In the genomic region with DNA sequence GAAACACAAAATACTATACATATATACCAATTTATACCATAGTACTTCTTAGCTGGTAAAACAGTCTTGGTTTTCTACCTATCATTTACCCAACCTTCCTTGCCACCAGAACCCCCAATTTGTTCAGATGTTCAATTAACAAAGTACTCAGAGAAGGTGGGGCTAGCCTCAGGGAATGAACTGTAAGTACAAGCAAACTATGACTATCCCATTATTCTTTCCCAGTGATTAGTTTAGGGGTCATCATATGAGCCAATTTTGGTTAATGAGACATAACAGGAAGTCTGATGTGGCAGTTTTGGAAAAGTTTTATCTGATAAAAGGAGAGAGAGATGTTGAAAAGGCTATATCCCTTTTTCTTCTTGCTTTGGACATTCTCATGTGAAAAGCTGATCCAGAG, we compare ENCODE assay signal across 18 cellular contexts.
DNase-seq lines count a peak whose midpoint lies in the region; ATAC-seq and TF ChIP-seq lines count a peak whose summit lies in the region.
"Had no signal": no experiment of that assay in that cellular context is flagged by ENCODE, and none has a peak within 500 bp of the region (broad histone marks: within the 10 kb centered on the region; RNA-seq: fewer than 3 reads in every experiment).

No MANE protein-coding gene starts in this region.

- H3K4me3 ChIP-seq in BJ (ENCODE audit: low read depth, low read length), result no peak overlapping the region
- H3K4me3 ChIP-seq: GM23338, Peyer's patch, SJSA1 had no signal

- CTCF ChIA-PET in BJ (lab: Yijun Ruan, JAX), result no interaction called here
- CTCF ChIA-PET in RWPE1 (lab: Yijun Ruan, JAX), result no interaction called here

- H3K4me1 Mint-ChIP-seq in HFFc6 (ENCODE audit: low read depth), result peaks cover 41% of the 10 kb centered on the region
- H3K4me1 Mint-ChIP-seq: GM23338 had no signal

- DNase-seq in BJ (ENCODE audit: low read depth) (peak; percentile 16), HFFc6 (peak; percentile 50), RWPE1 (ENCODE audit: low spot score) (peak; percentile 15), foreskin keratinocyte (peak; percentile 42 to 65), 8988T (no peak)
- no peak for DNase-seq in stimulated activated CD4-positive, alpha-beta T cell treated with anti-CD3 and anti-CD28 coated beads, Interleukin-15, amount 100 ng/mL, for 24 hours
- DNase-seq: Caco-2, DMS53, GDM1, NCI-H187 treated with DMSO at 0.1 percent for 48 hours, NCI-H446 treated with DMSO at 0.1 percent for 48 hours, NCI-H774, Peyer's patch had no signal

- TF ChIP-seq CTCF in BJ (IDR thresholded peaks at IDR 0.05; ENCODE audit: insufficient read depth, low read depth, low read length) (no peak), HFFc6 (IDR thresholded peaks at IDR 0.05) (no peak), RWPE1 (conservative IDR thresholded peaks at IDR 0.05; ENCODE audit: low read depth) (no peak), foreskin keratinocyte (conservative IDR thresholded peaks at IDR 0.05) (no peak)

- no peaks in the 10 kb centered on the region for H3K36me3 Mint-ChIP-seq in HFFc6 (ENCODE audit: low read depth)

- H3K27ac ChIP-seq in RWPE1, result no peak overlapping the region
- H3K27ac ChIP-seq in foreskin keratinocyte, result peak overlapping the region; percentile 17
- H3K27ac ChIP-seq: Peyer's patch, SJSA1 had no signal

- H3K27me3 Mint-ChIP-seq in HFFc6 (ENCODE audit: insufficient read depth), result no peaks in the 10 kb centered on the region

- peaks cover 18% of the 10 kb centered on the region for H3K4me1 ChIP-seq in foreskin keratinocyte
- H3K4me1 ChIP-seq: Caco-2, Peyer's patch, SJSA1 had no signal

- H3K27ac Mint-ChIP-seq in HFFc6, result peak overlapping the region; percentile 66; the same call in 1 of the 2 replicates
- H3K27ac Mint-ChIP-seq: GM23338 had no signal

- POLR2A ChIA-PET in BJ (lab: Charles Lee) (no interaction called here), RWPE1 (lab: Yijun Ruan, JAX; ENCODE audit: low non-redundant PET) (no interaction called here)

- no peaks in the 10 kb centered on the region; the same call in 1 of the 2 replicates for H3K9me3 Mint-ChIP-seq in HFFc6
- H3K9me3 Mint-ChIP-seq: GM23338 had no signal

- ATAC-seq in foreskin keratinocyte (peak; percentile 88), HG03159 (IDR thresholded peaks at IDR 0.05; ENCODE audit: unreplicated experiment) (no peak), HG03175 (IDR thresholded peaks at IDR 0.05; ENCODE audit: unreplicated experiment) (no peak)
- ATAC-seq: GM23338, HepG2 had no signal

- no peaks in the 10 kb centered on the region for H3K27me3 ChIP-seq in BJ (ENCODE audit: control insufficient read depth, insufficient read depth, low read length)
- no peaks in the 10 kb centered on the region for H3K27me3 ChIP-seq in foreskin keratinocyte
- H3K27me3 ChIP-seq: Peyer's patch, SJSA1 had no signal

- peak overlapping the region; percentile 50; the same call in 1 of the 2 replicates for H3K4me3 Mint-ChIP-seq in HFFc6
- H3K4me3 Mint-ChIP-seq: GM23338 had no signal

- no peaks in the 10 kb centered on the region for H3K36me3 ChIP-seq in BJ (ENCODE audit: control insufficient read depth, insufficient read depth, low read length)
- H3K36me3 ChIP-seq: Peyer's patch, SJSA1 had no signal

Comparison
In these comparisons a context has a peak if more than half of its experiments do, and no peak if none do; other contexts are left out.
1. DNase-seq: peak in BJ (single experiment), HFFc6 (single experiment), RWPE1 (single experiment) and foreskin keratinocyte (2 of 2); none in 8988T (single experiment) and stimulated activated CD4-positive, alpha-beta T cell treated with anti-CD3 and anti-CD28 coated beads, Interleukin-15, amount 100 ng/mL, for 24 hours (single experiment).